In genomic region chr6:149728499-149729234, GRCh38 we compare ENCODE assay signal across 1 cellular context.
A peak's percentile ranks its signal among the peaks of the same experiment; 100 is the strongest.
TF ChIP-seq lines count a peak whose summit lies in the region.

No MANE protein-coding gene starts in this region.

TF ChIP-seq in K562, 482 proteins besides CTCF, POLR2A, EP300 and RAD21 (continued from another document and continues in another):
- no peak; the same call in 1 of the 2 replicates for TF ChIP-seq MGA (IDR thresholded peaks at IDR 0.05)
- TF ChIP-seq MNT (conservative IDR thresholded peaks at IDR 0.05): peak in 1 of 2 experiments; percentile 75; a peak in 3 of 4 replicates
- no peak for TF ChIP-seq FOXP4 (CRISPR knock-in tag; IDR thresholded peaks at IDR 0.05; ENCODE audit: borderline replicate concordance)
- no peak for TF ChIP-seq E2F5 (CRISPR knock-in tag; IDR thresholded peaks at IDR 0.05)
- TF ChIP-seq HNRNPH1 (optimal IDR thresholded peaks at IDR 0.05; ENCODE audit: low read depth, low read length): no peak
- no peak for TF ChIP-seq XRCC3 (IDR thresholded peaks at IDR 0.05)
- no peak for TF ChIP-seq ZNF197 (CRISPR knock-in tag; IDR thresholded peaks at IDR 0.05; ENCODE audit: low read depth)
- no peak for TF ChIP-seq FOS (IDR thresholded peaks at IDR 0.05; ENCODE audit: extremely low read depth, insufficient read length)
- TF ChIP-seq PTTG1 (tag; IDR thresholded peaks at IDR 0.05; ENCODE audit: low read depth): no peak
- TF ChIP-seq ZBTB40 (IDR thresholded peaks at IDR 0.05): no peak
- TF ChIP-seq ZBTB40 (CRISPR knock-in tag; IDR thresholded peaks at IDR 0.05): no peak
- TF ChIP-seq ZNF12 (CRISPR knock-in tag; IDR thresholded peaks at IDR 0.05): no peak
- no peak for TF ChIP-seq SP2 (IDR thresholded peaks at IDR 0.05; ENCODE audit: extremely low read depth, low read depth, low read length, poor library complexity, severe bottlenecking)
- TF ChIP-seq DLX4 (CRISPR knock-in tag; IDR thresholded peaks at IDR 0.05): no peak
- TF ChIP-seq ZFP91 (CRISPR knock-in tag; IDR thresholded peaks at IDR 0.05): no peak
- TF ChIP-seq MTA3 (IDR thresholded peaks at IDR 0.05; ENCODE audit: borderline replicate concordance): peak; percentile 96
- peak; percentile 50 for TF ChIP-seq NKRF (IDR thresholded peaks at IDR 0.05; ENCODE audit: borderline replicate concordance)
